In genomic region chrX:65689377-65689776, GRCh38 we compare ENCODE assay signal across 1 cellular context.
TF ChIP-seq lines count a peak whose summit lies in the region.

No MANE protein-coding gene starts in this region.

TF ChIP-seq in K562, 482 proteins besides CTCF, POLR2A, EP300 and RAD21:
- TF ChIP-seq PRDM10 (IDR thresholded peaks at IDR 0.05; ENCODE audit: partially characterized antibody) (peak; percentile 40), MTF1 (CRISPR knock-in tag; IDR thresholded peaks at IDR 0.05; ENCODE audit: borderline replicate concordance) (no peak)
